ENCODE assay signal across 8 cellular contexts in the genomic region with DNA sequence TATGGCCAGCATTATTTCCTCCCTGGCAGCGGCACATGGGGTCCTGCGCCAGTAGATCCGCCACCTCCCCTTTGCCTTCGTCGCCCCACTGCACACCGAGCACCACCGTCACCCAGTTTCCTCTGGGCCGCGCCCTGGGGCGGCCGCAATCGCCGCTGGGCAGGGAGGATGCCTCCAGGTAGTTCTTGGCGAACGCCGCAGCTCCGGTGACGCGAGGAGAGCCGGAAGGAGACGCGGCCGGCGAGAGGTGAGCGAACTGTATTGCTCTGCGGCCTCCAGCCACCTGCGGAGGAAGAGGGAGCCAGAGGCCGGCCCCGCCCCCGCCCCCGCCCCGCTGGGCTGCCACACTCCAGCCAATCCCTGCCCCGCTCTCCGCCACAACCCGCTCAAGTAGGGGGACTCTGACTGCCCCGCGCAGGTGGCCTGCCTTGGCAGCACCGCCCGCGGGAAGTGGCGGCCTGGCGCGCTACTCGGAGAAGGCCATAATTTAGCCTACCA. TPM values are rescaled to one million over a fixed set of nuclear protein-coding genes. Genes with fewer than 3 reads are reported as not detected.
DNase-seq lines count a peak whose midpoint lies in the region; ATAC-seq and TF ChIP-seq lines count a peak whose summit lies in the region.

No MANE protein-coding gene starts in this region.

- H3K27ac ChIP-seq in sigmoid colon (no peak overlapping the region), caudate nucleus (ENCODE audit: low read depth, low read length) (no peak overlapping the region)

- no peak for TF ChIP-seq POLR2A in sigmoid colon (IDR thresholded peaks at IDR 0.05)

- H3K9me3 ChIP-seq in sigmoid colon = no peaks in the 10 kb centered on the region

- peak; percentile 89 for DNase-seq in GM10248 (ENCODE audit: extremely low spot score)
- peak; percentile 70 for DNase-seq in NAMALWA (ENCODE audit: low spot score)
- DNase-seq in activated CD8-positive, alpha-beta memory T cell treated with anti-CD3 and anti-CD28 coated beads, Interleukin-2, amount 50 U/mL, for 4 hours = peak; percentile 48
- peak; percentile 33 for DNase-seq in glutamatergic neuron
- no peak for DNase-seq in sigmoid colon
- no peak for DNase-seq in NCI-H2107 (lab: John Stamatoyannopoulos, UW)
- DNase-seq in caudate nucleus (lab: John Stamatoyannopoulos, UW) = no peak

- intact Hi-C loops in sigmoid colon (cut with DNase I) = no loop called here

- POLR2A ChIA-PET in GM10248 (lab: Yijun Ruan, JAX) = no interaction called here

- peaks cover 0 to 6% (median 3%) of the 10 kb centered on the region in 4 donors for H3K4me1 ChIP-seq in sigmoid colon

- peaks cover 4% of the 10 kb centered on the region for H3K9me3 Mint-ChIP-seq in glutamatergic neuron (ENCODE audit: unreplicated experiment)

- H3K4me3 ChIP-seq in sigmoid colon = peak overlapping the region in 3 of 4 donors; percentile 15 to 36 (median 34)

- WGBS in sigmoid colon, 2 donors = 3% methylated on average over 44 of the region's 44 CpGs

- no peaks in the 10 kb centered on the region for H3K4me1 Mint-ChIP-seq in glutamatergic neuron (ENCODE audit: low read depth, unreplicated experiment)

- peak; percentile 83 for ATAC-seq in GM21717 (IDR thresholded peaks at IDR 0.05; ENCODE audit: unreplicated experiment)

- peaks cover 4% of the 10 kb centered on the region for H3K36me3 Mint-ChIP-seq in glutamatergic neuron (ENCODE audit: unreplicated experiment)

- peak overlapping the region; percentile 70 for H3K4me3 Mint-ChIP-seq in glutamatergic neuron (ENCODE audit: unreplicated experiment)

- H3K27me3 Mint-ChIP-seq in glutamatergic neuron (ENCODE audit: unreplicated experiment) = peaks cover 19% of the 10 kb centered on the region

- H3K27ac Mint-ChIP-seq in glutamatergic neuron (ENCODE audit: unreplicated experiment) = no peak overlapping the region

- CTCF ChIA-PET in GM10248 (lab: Yijun Ruan, JAX) = no interaction called here

- H3K27me3 ChIP-seq in sigmoid colon = peaks cover 4 to 57% (median 40%) of the 10 kb centered on the region in 3 donors

- no peaks in the 10 kb centered on the region for H3K36me3 ChIP-seq in sigmoid colon

- TF ChIP-seq CTCF in GM10248 (IDR thresholded peaks at IDR 0.05; ENCODE audit: control extremely low read depth, extremely low read depth, low read depth, missing control alignments) (no peak), glutamatergic neuron (IDR thresholded peaks at IDR 0.05; ENCODE audit: partially characterized antibody, unreplicated experiment) (no peak), sigmoid colon (IDR thresholded peaks at IDR 0.05) (no peak)

- TF ChIP-seq EP300 in sigmoid colon (IDR thresholded peaks at IDR 0.05) = no peak

RNA-seq across cellular contexts. Expression of a gene that starts 11.8 kb away (rescaled TPM):
- 0.96 TPM for total RNA-seq in glutamatergic neuron (ENCODE audit: unreplicated experiment)
- total RNA-seq in sigmoid colon = 10 to 100 TPM; 11.1 to 19.9 (median 17.8) TPM
- polyA plus RNA-seq in sigmoid colon = 1 to 10 TPM in 2 of 3 donors, under 1 TPM in 1; 0.23 to 3.0 (median 2.2) TPM

RNA-seq across cellular contexts. Expression of a gene that starts 28.1 kb away (rescaled TPM):
- total RNA-seq in glutamatergic neuron (ENCODE audit: unreplicated experiment) = not detected
- total RNA-seq in sigmoid colon = 10 to 100 TPM in 2 of 4 donors, 1 to 10 TPM in 2; 6.4 to 19.9 (median 10.2) TPM
- polyA plus RNA-seq in sigmoid colon = 1 to 10 TPM in 2 of 3 donors, under 1 TPM in 1; 0.69 to 1.2 (median 1.1) TPM

Comparison
In these comparisons a context has a peak if more than half of its experiments do, and no peak if none do; other contexts are left out.
1. DNase-seq: peak in GM10248 (single experiment), NAMALWA (single experiment), activated CD8-positive, alpha-beta memory T cell treated with anti-CD3 and anti-CD28 coated beads, Interleukin-2, amount 50 U/mL, for 4 hours (single experiment) and glutamatergic neuron (single experiment); none in sigmoid colon (single experiment), NCI-H2107 (single experiment) and caudate nucleus (0 of 61).